In the genomic region with DNA sequence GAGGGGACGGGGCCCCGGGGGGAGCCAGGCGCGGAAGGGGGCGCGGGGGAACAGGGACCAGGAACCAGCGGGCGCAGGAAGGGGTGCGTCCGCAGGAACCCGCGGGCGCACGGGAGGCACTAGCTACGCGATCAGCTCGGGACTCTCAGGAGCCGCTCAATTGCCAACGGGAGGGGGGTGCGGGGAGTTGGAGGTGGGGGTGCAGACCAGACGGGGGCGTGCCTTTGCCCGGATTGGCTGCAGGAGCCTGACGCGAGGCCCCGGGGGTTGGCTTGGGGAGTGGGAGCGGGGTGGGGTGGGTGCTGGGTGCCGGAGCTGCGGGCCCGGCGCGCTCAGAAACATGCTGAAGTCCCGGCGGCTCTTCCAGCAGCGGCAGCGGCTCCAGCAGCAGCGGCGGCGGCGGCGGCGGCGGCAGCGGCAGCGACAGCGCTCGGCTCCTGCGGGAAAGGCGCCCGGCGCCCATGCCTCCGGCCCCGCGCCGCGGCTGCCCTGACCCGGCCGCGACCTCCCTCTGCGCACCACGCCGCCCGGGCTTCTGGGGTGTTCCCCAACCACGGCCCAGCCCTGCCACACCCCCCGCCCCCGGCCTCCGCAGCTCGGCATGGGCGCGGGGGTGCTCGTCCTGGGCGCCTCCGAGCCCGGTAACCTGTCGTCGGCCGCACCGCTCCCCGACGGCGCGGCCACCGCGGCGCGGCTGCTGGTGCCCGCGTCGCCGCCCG, we compare ENCODE assay signal across 9 cellular contexts. TPM values are rescaled to one million over a fixed set of nuclear protein-coding genes. Genes with fewer than 3 reads are reported as not detected.
DNase-seq lines count a peak whose midpoint lies in the region; ATAC-seq and TF ChIP-seq lines count a peak whose summit lies in the region.
"Had no signal": no experiment of that assay in that cellular context is flagged by ENCODE, and none has a peak within 500 bp of the region (broad histone marks: within the 10 kb centered on the region; RNA-seq: fewer than 3 reads in every experiment).

A gene (plus strand): TSS at position 335 of the 719 bp plus-strand sequence. CDS start 267 bp downstream, at position 602.

- no peak within 1 kb of the TSS for H2BK120ac ChIP-seq in H9 (ENCODE audit: low read depth, low read length, poor library complexity, severe bottlenecking)

- TF ChIP-seq EP300 in suprapubic skin (IDR thresholded peaks at IDR 0.05): no peak

- no peak within 1 kb of the TSS for H3K9ac ChIP-seq in H9 (ENCODE audit: extremely low read depth, insufficient read length, low read length)

- peak in 1 of 2 donors; percentile 29 for TF ChIP-seq POLR2A in suprapubic skin (IDR thresholded peaks at IDR 0.05)

- H3K27me3 Mint-ChIP-seq in H9 (ENCODE audit: low read depth): peaks cover 93% of the 10 kb centered on the region
- peaks cover 20% of the 10 kb centered on the region for H3K27me3 Mint-ChIP-seq in endothelial cell (ENCODE audit: unreplicated experiment)
- H3K27me3 Mint-ChIP-seq in mesothelial cell of epicardium (ENCODE audit: low read depth): peaks cover 92% of the 10 kb centered on the region

- H2AFZ ChIP-seq in H9 (ENCODE audit: low read length): no peak within 1 kb of the TSS

- H2BK5ac ChIP-seq in H9 (ENCODE audit: insufficient read length, low read length): no peak within 1 kb of the TSS

- no peak within 1 kb of the TSS for H3K14ac ChIP-seq in H9 (ENCODE audit: insufficient read depth, low read length)

- peaks cover 13% of the 10 kb centered on the region for H3K23me2 ChIP-seq in H9 (ENCODE audit: insufficient read length, low read depth, low read length, poor library complexity, severe bottlenecking)

- no peak within 1 kb of the TSS for H2BK12ac ChIP-seq in H9 (ENCODE audit: insufficient read length, low read depth, low read length)

- TF ChIP-seq CTCF in H9 (conservative IDR thresholded peaks at IDR 0.05): no peak
- no peak for TF ChIP-seq CTCF in endothelial cell (IDR thresholded peaks at IDR 0.05; ENCODE audit: unreplicated experiment)
- TF ChIP-seq CTCF in mesothelial cell of epicardium (IDR thresholded peaks at IDR 0.05; ENCODE audit: unreplicated experiment): no peak
- TF ChIP-seq CTCF in suprapubic skin (IDR thresholded peaks at IDR 0.05): no peak

- H3K27ac Mint-ChIP-seq in H9 (no peak within 1 kb of the TSS), endothelial cell (ENCODE audit: unreplicated experiment) (no peak within 1 kb of the TSS), mesothelial cell of epicardium (no peak within 1 kb of the TSS)
- H3K27ac Mint-ChIP-seq: activated naive CD4-positive, alpha-beta T cell treated with anti-CD3 and anti-CD28 coated beads, Interleukin-2, amount 50 U/mL, for 72 hours had no signal

- H3K4me3 Mint-ChIP-seq in H9 (peak within 1 kb of the TSS; percentile 69 to 85), endothelial cell (ENCODE audit: unreplicated experiment) (peak within 1 kb of the TSS; percentile 69), mesothelial cell of epicardium (peak within 1 kb of the TSS; percentile 68)

- 0 out of 2 replicates have a peak within 1 kb of the TSS, but pooled peaks have one; percentile 15 for H2BK15ac ChIP-seq in H9 (ENCODE audit: low read depth, low read length)

- ATAC-seq in HG02970 (IDR thresholded peaks at IDR 0.05; ENCODE audit: low FRiP score, unreplicated experiment): no peak

- H3K4me1 ChIP-seq in H9 (ENCODE audit: insufficient read depth, low read length) (no peaks in the 10 kb centered on the region), suprapubic skin (peaks cover 27% of the 10 kb centered on the region)

- peaks cover 5 to 14% of the 10 kb centered on the region in 2 experiments; a peak in 3 of 4 replicates for H3K4me1 Mint-ChIP-seq in H9
- H3K4me1 Mint-ChIP-seq in endothelial cell (ENCODE audit: unreplicated experiment): peaks cover 8% of the 10 kb centered on the region
- peaks cover 11% of the 10 kb centered on the region for H3K4me1 Mint-ChIP-seq in mesothelial cell of epicardium

- no peak within 1 kb of the TSS for H3T11ph ChIP-seq in H9 (ENCODE audit: low read length)

- no peaks in the 10 kb centered on the region for H4K20me1 ChIP-seq in H9 (ENCODE audit: control insufficient read depth, insufficient read depth, insufficient read length)

- no peak within 1 kb of the TSS for H4K91ac ChIP-seq in H9 (ENCODE audit: insufficient read length, low read depth, low read length)

- H3K9me3 Mint-ChIP-seq in H9 (peaks cover 0 to 3% of the 10 kb centered on the region in 2 experiments; a peak in 2 of 5 replicates), endothelial cell (ENCODE audit: unreplicated experiment) (no peaks in the 10 kb centered on the region), mesothelial cell of epicardium (no peaks in the 10 kb centered on the region)
- H3K9me3 Mint-ChIP-seq: activated naive CD4-positive, alpha-beta T cell treated with anti-CD3 and anti-CD28 coated beads, Interleukin-2, amount 50 U/mL, for 72 hours had no signal

- DNase-seq in ELF-1 (ENCODE audit: low read depth, low spot score) (peak; percentile 31), H9 (peak; percentile 92), NCI-H146 (lab: John Stamatoyannopoulos, UW) (peak; percentile 97), endothelial cell (ENCODE audit: low spot score) (peak; percentile 41), mesothelial cell of epicardium (ENCODE audit: low spot score in 2 of 2, unreplicated experiment in 2 of 2) (peak; percentile 55 to 70), suprapubic skin (ENCODE audit: low spot score in 2 of 2) (peak; percentile 89 to 94)
- DNase-seq in activated CD4-positive, alpha-beta T cell treated with anti-CD3 and anti-CD28 coated beads, Interleukin-2, amount 50 U/mL, for 1 hour: peak; percentile 15

- WGBS in H9 (ENCODE audit: extremely low coverage, insufficient read length, low lambda C conversion rate): no CpG with 5 or more reads among the region's 91 CpGs
- WGBS in suprapubic skin: 2% methylated on average over 38 of the region's 91 CpGs

- no peak within 1 kb of the TSS for H2BK20ac ChIP-seq in H9 (ENCODE audit: low read depth, low read length, poor library complexity, severe bottlenecking)

- no peak within 1 kb of the TSS for H3K23ac ChIP-seq in H9 (ENCODE audit: insufficient read length, low read depth, low read length)

- no peak within 1 kb of the TSS for H3K56ac ChIP-seq in H9 (ENCODE audit: insufficient read length, low read depth, low read length)

- H3K18ac ChIP-seq in H9 (ENCODE audit: insufficient read length, low read depth, low read length): no peak within 1 kb of the TSS

- H4K8ac ChIP-seq in H9 (replicated peaks; ENCODE audit: insufficient read length, low read depth, low read length): no peak within 1 kb of the TSS

- no peaks in the 10 kb centered on the region for H3K36me3 ChIP-seq in suprapubic skin

- H3K27ac ChIP-seq in H9 (ENCODE audit: insufficient read length, low read depth, low read length) (no peak within 1 kb of the TSS), suprapubic skin (peak within 1 kb of the TSS; percentile 80)

- no peaks in the 10 kb centered on the region for H3K79me2 ChIP-seq in H9 (ENCODE audit: insufficient read depth, low read length)

- H3K79me1 ChIP-seq in H9 (ENCODE audit: insufficient read depth, low read depth, low read length, poor library complexity, severe bottlenecking): no peaks in the 10 kb centered on the region

- H3K4me2 ChIP-seq in H9 (ENCODE audit: insufficient read depth, insufficient read length, low read length): peak within 1 kb of the TSS; percentile 58

- peak within 1 kb of the TSS; percentile 55 for H3K4me3 ChIP-seq in suprapubic skin

- no peak within 1 kb of the TSS for H4K5ac ChIP-seq in H9 (ENCODE audit: insufficient read length, low read depth, low read length)

- no peak within 1 kb of the TSS for H2AK5ac ChIP-seq in H9 (ENCODE audit: insufficient read length, low read length)

- no peak within 1 kb of the TSS for H3K4ac ChIP-seq in H9 (ENCODE audit: low read depth, low read length)

- no peaks in the 10 kb centered on the region; a peak in 1 of 7 replicates for H3K36me3 Mint-ChIP-seq in H9 (ENCODE audit: insufficient read depth in 1 of 3, low read depth in 3 of 3)
- no peaks in the 10 kb centered on the region for H3K36me3 Mint-ChIP-seq in endothelial cell (ENCODE audit: low read depth, unreplicated experiment)
- no peaks in the 10 kb centered on the region for H3K36me3 Mint-ChIP-seq in mesothelial cell of epicardium

- H3K9me3 ChIP-seq in H9 (ENCODE audit: control insufficient read depth, low read depth, low read length) (no peaks in the 10 kb centered on the region), suprapubic skin (no peaks in the 10 kb centered on the region)

- H3K27me3 ChIP-seq in H9 (ENCODE audit: insufficient read depth, low read length) (peaks cover 32% of the 10 kb centered on the region), suprapubic skin (peaks cover 39% of the 10 kb centered on the region)

RNA-seq across cellular contexts. Expression of the gene that starts here (rescaled TPM):
- total RNA-seq in H9 (2021) (0.13 TPM in 1 of 2 replicates, not detected in the other), endothelial cell (ENCODE audit: unreplicated experiment) (not detected), mesothelial cell of epicardium (0.07 to 0.18 TPM in 2 of 3 replicates, not detected in the other), suprapubic skin (1 to 10 TPM in 3 of 4 donors, under 1 TPM in 1; 0.56 to 1.4 (median 1.1) TPM)
- total RNA-seq: activated naive CD4-positive, alpha-beta T cell treated with anti-CD3 and anti-CD28 coated beads, Interleukin-2, amount 50 U/mL, for 72 hours had no signal

Comparison
In these comparisons a context has a peak if more than half of its experiments do, and no peak if none do; other contexts are left out.
1. Peak in DNase-seq and H3K4me2 ChIP-seq in H9; RNA of the gene not detected or under 1 TPM.
2. Peak in DNase-seq in endothelial cell; RNA of the gene not detected or under 1 TPM.
3. Peak in DNase-seq in mesothelial cell of epicardium; RNA of the gene not detected or under 1 TPM.
4. DNase-seq: peak in every context shown above with its lines; median percentile 97 in NCI-H146; 92 in H9; 92 in suprapubic skin; 62 in mesothelial cell of epicardium; 41 in endothelial cell; 31 in ELF-1; 15 in activated CD4-positive, alpha-beta T cell treated with anti-CD3 and anti-CD28 coated beads, Interleukin-2, amount 50 U/mL, for 1 hour.